ENCODE assay signal across 1 cellular context in genomic region chr2:162300271-162300670, GRCh38.
TF ChIP-seq lines count a peak whose summit lies in the region.

No MANE protein-coding gene starts in this region.

TF ChIP-seq in IMR-90, 13 proteins besides CTCF, POLR2A, EP300 and RAD21 (continued from another document):
- TF ChIP-seq CEBPB (IDR thresholded peaks at IDR 0.05; ENCODE audit: low read depth, low read length) (peak; percentile 55), NFE2L2 (IDR thresholded peaks at IDR 0.05; ENCODE audit: low read depth, low read length) (no peak)
